Comparison of ENCODE assay signal across 18 cellular contexts in genomic region chr16:65546353-65546791, GRCh38.
DNase-seq lines count a peak whose midpoint lies in the region; ATAC-seq and TF ChIP-seq lines count a peak whose summit lies in the region.
"Had no signal": no experiment of that assay in that cellular context is flagged by ENCODE, and none has a peak within 500 bp of the region (broad histone marks: within the 10 kb centered on the region; RNA-seq: fewer than 3 reads in every experiment).

No MANE protein-coding gene starts in this region.

- intact Hi-C loops in sciatic nerve (cut with DNase I) = no loop called here

- H3K79me2 ChIP-seq in GM23338 (replicated peaks; ENCODE audit: insufficient read depth) (no peaks in the 10 kb centered on the region), SK-N-SH (ENCODE audit: insufficient read depth) (no peaks in the 10 kb centered on the region), neural cell (replicated peaks; ENCODE audit: insufficient read depth, low read length) (no peaks in the 10 kb centered on the region)

- no peak overlapping the region for H3K27ac Mint-ChIP-seq in GM23338
- H3K27ac Mint-ChIP-seq: CD4-positive, alpha-beta T cell; effector memory CD8-positive, alpha-beta T cell; progenitor cell of endocrine pancreas; T-cell had no signal

- no peak overlapping the region for H3K4me3 ChIP-seq in GM23338
- peak overlapping the region in 1 of 2 experiments; percentile 36; a peak in 3 of 4 replicates for H3K4me3 ChIP-seq in SK-N-SH (ENCODE audit: low read depth in 2 of 2, low read length in 1 of 2)
- no peak overlapping the region for H3K4me3 ChIP-seq in neural cell (ENCODE audit: low read length)
- H3K4me3 ChIP-seq: breast epithelium, K562 had no signal

- H3K4me3 Mint-ChIP-seq in GM23338 = no peak overlapping the region
- H3K4me3 Mint-ChIP-seq: CD4-positive, alpha-beta T cell; effector memory CD8-positive, alpha-beta T cell; T-cell had no signal

- H3K9ac ChIP-seq in SK-N-SH (no peak overlapping the region), neural cell (ENCODE audit: low read length) (no peak overlapping the region)

- H2AFZ ChIP-seq in GM23338 (peak overlapping the region; percentile 52; the same call in 1 of the 2 replicates), SK-N-SH (ENCODE audit: low read depth) (peak overlapping the region; percentile 74), neural cell (ENCODE audit: low read depth, low read length) (no peak overlapping the region)

- POLR2A ChIA-PET in SK-N-SH (lab: Yijun Ruan, JAX) = no interaction called here

- TF ChIP-seq CTCF in GM23338 (conservative IDR thresholded peaks at IDR 0.05; ENCODE audit: low read depth in 2 of 2) (no peak), SK-N-SH (IDR thresholded peaks at IDR 0.05) (no peak), neural cell (IDR thresholded peaks at IDR 0.05; ENCODE audit: poor library complexity, severe bottlenecking) (no peak)

- H3F3A ChIP-seq in GM23338 (replicated peaks; ENCODE audit: low read depth) (no peaks in the 10 kb centered on the region), SK-N-SH (replicated peaks; ENCODE audit: insufficient read depth) (peaks cover 8% of the 10 kb centered on the region), neural cell (ENCODE audit: insufficient read depth, low read length, poor library complexity, severe bottlenecking) (no peaks in the 10 kb centered on the region)

- peaks cover 15% of the 10 kb centered on the region; the same call in 2 of the 3 replicates for H3K36me3 Mint-ChIP-seq in GM23338 (ENCODE audit: low read depth)
- H3K36me3 Mint-ChIP-seq: T-cell had no signal

- peaks cover 17% of the 10 kb centered on the region for H3K4me1 ChIP-seq in GM23338 (ENCODE audit: insufficient read depth)
- H3K4me1 ChIP-seq in SK-N-SH (ENCODE audit: control insufficient read depth in 1 of 2, insufficient read depth in 2 of 2, low read depth in 1 of 2, low read length in 1 of 2) = peaks cover 34 to 39% of the 10 kb centered on the region in 2 experiments; a peak in 3 of 4 replicates
- H3K4me1 ChIP-seq: breast epithelium had no signal

- H3K9me3 Mint-ChIP-seq in GM23338 = peaks cover 26% of the 10 kb centered on the region

- H3K4me2 ChIP-seq in GM23338 (no peak overlapping the region), SK-N-SH (peak overlapping the region; percentile 51), neural cell (ENCODE audit: low read length) (no peak overlapping the region)

- H3K27ac ChIP-seq in GM23338 (ENCODE audit: low read depth) = no peak overlapping the region
- H3K27ac ChIP-seq in SK-N-SH (ENCODE audit: low read depth in 2 of 2, low read length in 1 of 2) = peak overlapping the region; percentile 71 to 97
- H3K27ac ChIP-seq in neural cell (ENCODE audit: low read length) = no peak overlapping the region
- H3K27ac ChIP-seq: breast epithelium had no signal

- H3K9me3 ChIP-seq in SK-N-SH (no peaks in the 10 kb centered on the region), neural cell (ENCODE audit: low read length) (no peaks in the 10 kb centered on the region)
- H3K9me3 ChIP-seq: breast epithelium had no signal

- CTCF ChIA-PET in SK-N-SH (lab: Yijun Ruan, JAX) = no interaction called here

- WGBS in SK-N-SH (ENCODE audit: low lambda C conversion rate) = 5% methylated on average over 3 of the region's 3 CpGs

- peaks cover 6% of the 10 kb centered on the region for H3K27me3 Mint-ChIP-seq in GM23338 (ENCODE audit: insufficient read depth, low read depth, poor library complexity)
- H3K27me3 Mint-ChIP-seq: CD4-positive, alpha-beta T cell; effector memory CD8-positive, alpha-beta T cell; progenitor cell of endocrine pancreas; T-cell had no signal

- H3K9me2 ChIP-seq in GM23338 (ENCODE audit: insufficient read depth) = no peaks in the 10 kb centered on the region
- H3K9me2 ChIP-seq in SK-N-SH = no peaks in the 10 kb centered on the region
- no peaks in the 10 kb centered on the region for H3K9me2 ChIP-seq in neural cell (ENCODE audit: insufficient read depth, low read length)

- H3K36me3 ChIP-seq in GM23338 (ENCODE audit: insufficient read depth) (0 out of 2 replicates have a peak, but pooled peaks cover 6% of the 10 kb centered on the region), SK-N-SH (replicated peaks in 1 of 2; ENCODE audit: control insufficient read depth in 1 of 2, insufficient read depth in 2 of 2, low read length in 1 of 2) (no peaks in the 10 kb centered on the region), neural cell (ENCODE audit: insufficient read depth, low read length) (no peaks in the 10 kb centered on the region)
- H3K36me3 ChIP-seq: breast epithelium had no signal

- ATAC-seq in GM23338 (no peak), sciatic nerve (no peak), HG03571 (IDR thresholded peaks at IDR 0.05; ENCODE audit: unreplicated experiment) (no peak)
- ATAC-seq: effector memory CD8-positive, alpha-beta T cell; K562; T-cell had no signal

- peak; percentile 35 for TF ChIP-seq RAD21 in SK-N-SH (IDR thresholded peaks at IDR 0.05; ENCODE audit: low read length)
- no peak for TF ChIP-seq RAD21 in neural cell (conservative IDR thresholded peaks at IDR 0.05)

- H3K4me1 Mint-ChIP-seq in GM23338 = peaks cover 21% of the 10 kb centered on the region
- H3K4me1 Mint-ChIP-seq: T-cell had no signal

- H3K27me3 ChIP-seq in GM23338 (ENCODE audit: insufficient read depth) (no peaks in the 10 kb centered on the region), SK-N-SH (ENCODE audit: insufficient read depth) (no peaks in the 10 kb centered on the region), neural cell (ENCODE audit: insufficient read depth, low read depth, low read length) (no peaks in the 10 kb centered on the region)
- H3K27me3 ChIP-seq: breast epithelium had no signal

- TF ChIP-seq EP300 in SK-N-SH (IDR thresholded peaks at IDR 0.05; ENCODE audit: borderline replicate concordance in 1 of 2, low read depth in 1 of 2, low read length in 1 of 2) (peak; percentile 72 to 92; a peak in 3 of 4 replicates), neural cell (conservative IDR thresholded peaks at IDR 0.05; ENCODE audit: poor library complexity, severe bottlenecking) (no peak)

- DNase-seq in GM23338 (ENCODE audit: low spot score) = no peak
- peak; percentile 58 for DNase-seq in SK-N-SH
- DNase-seq in fibroblast of the conjunctiva (ENCODE audit: low read depth) = peak; percentile 21
- DNase-seq in sciatic nerve (ENCODE audit: low spot score) = no peak
- DNase-seq in DMS 273 (lab: John Stamatoyannopoulos, UW; ENCODE audit: unreplicated experiment) = no peak
- no peak for DNase-seq in stimulated activated CD4-positive, alpha-beta T cell treated with anti-CD3 and anti-CD28 coated beads, Interleukin-4, amount 100 ng/mL, for 24 hours
- DNase-seq: activated CD4-positive, CD25-positive, alpha-beta regulatory T cell; CD4-positive, alpha-beta T cell; effector memory CD8-positive, alpha-beta T cell; kidney; NCI-H1105 treated with DMSO at 0.1 percent for 48 hours; NCI-H446 treated with DMSO at 0.1 percent for 48 hours; T-cell had no signal

- H4K20me1 ChIP-seq in GM23338 (replicated peaks; ENCODE audit: insufficient read depth) (no peaks in the 10 kb centered on the region), SK-N-SH (ENCODE audit: insufficient read depth) (no peaks in the 10 kb centered on the region), neural cell (ENCODE audit: insufficient read depth) (no peaks in the 10 kb centered on the region)

TF ChIP-seq in GM23338, 12 proteins besides CTCF, POLR2A, EP300 and RAD21 (continues in another document):
- TF ChIP-seq EZH2 (IDR thresholded peaks at IDR 0.05; ENCODE audit: low read depth, unreplicated experiment) (no peak), ZNF114 (CRISPR knock-in tag; IDR thresholded peaks at IDR 0.05) (no peak), POLR2AphosphoS5 (IDR thresholded peaks at IDR 0.05; ENCODE audit: low read depth) (no peak), CREB1 (CRISPR knock-in tag; IDR thresholded peaks at IDR 0.05; ENCODE audit: low read depth) (no peak), STAT1 (IDR thresholded peaks at IDR 0.05; ENCODE audit: unreplicated experiment) (no peak), EZH2phosphoT487 (IDR thresholded peaks at IDR 0.05; ENCODE audit: unreplicated experiment) (no peak), ZNF331 (CRISPR knock-in tag; IDR thresholded peaks at IDR 0.05; ENCODE audit: low read depth) (no peak)

TF ChIP-seq in SK-N-SH, 30 proteins besides CTCF, POLR2A, EP300 and RAD21 (continues in another document):
- 0 out of 2 replicates have a peak, but pooled peaks have one; percentile 43 for TF ChIP-seq POLR2AphosphoS5 (IDR thresholded peaks at IDR 0.05; ENCODE audit: low read depth, low read length)
- TF ChIP-seq TAF1 (IDR thresholded peaks at IDR 0.05; ENCODE audit: borderline replicate concordance, low read depth, low read length) = no peak
- peak; percentile 81; the same call in 1 of the 2 replicates for TF ChIP-seq FOXJ3 (CRISPR knock-in tag; IDR thresholded peaks at IDR 0.05)
- no peak for TF ChIP-seq NRF1 (IDR thresholded peaks at IDR 0.05; ENCODE audit: low read depth, low read length)
- no peak for TF ChIP-seq ELF1 (IDR thresholded peaks at IDR 0.05)
- peak; percentile 61; the same call in 1 of the 2 replicates for TF ChIP-seq MEF2A (IDR thresholded peaks at IDR 0.05; ENCODE audit: borderline replicate concordance, low read depth)

TF ChIP-seq in neural cell, 6 proteins besides CTCF, POLR2A, EP300 and RAD21 (continues in another document):
- TF ChIP-seq POLR2AphosphoS5 (IDR thresholded peaks at IDR 0.05) (peak; percentile 53), MXI1 (conservative IDR thresholded peaks at IDR 0.05; ENCODE audit: poor library complexity, severe bottlenecking) (no peak)
- TF ChIP-seq, protein P1, sequence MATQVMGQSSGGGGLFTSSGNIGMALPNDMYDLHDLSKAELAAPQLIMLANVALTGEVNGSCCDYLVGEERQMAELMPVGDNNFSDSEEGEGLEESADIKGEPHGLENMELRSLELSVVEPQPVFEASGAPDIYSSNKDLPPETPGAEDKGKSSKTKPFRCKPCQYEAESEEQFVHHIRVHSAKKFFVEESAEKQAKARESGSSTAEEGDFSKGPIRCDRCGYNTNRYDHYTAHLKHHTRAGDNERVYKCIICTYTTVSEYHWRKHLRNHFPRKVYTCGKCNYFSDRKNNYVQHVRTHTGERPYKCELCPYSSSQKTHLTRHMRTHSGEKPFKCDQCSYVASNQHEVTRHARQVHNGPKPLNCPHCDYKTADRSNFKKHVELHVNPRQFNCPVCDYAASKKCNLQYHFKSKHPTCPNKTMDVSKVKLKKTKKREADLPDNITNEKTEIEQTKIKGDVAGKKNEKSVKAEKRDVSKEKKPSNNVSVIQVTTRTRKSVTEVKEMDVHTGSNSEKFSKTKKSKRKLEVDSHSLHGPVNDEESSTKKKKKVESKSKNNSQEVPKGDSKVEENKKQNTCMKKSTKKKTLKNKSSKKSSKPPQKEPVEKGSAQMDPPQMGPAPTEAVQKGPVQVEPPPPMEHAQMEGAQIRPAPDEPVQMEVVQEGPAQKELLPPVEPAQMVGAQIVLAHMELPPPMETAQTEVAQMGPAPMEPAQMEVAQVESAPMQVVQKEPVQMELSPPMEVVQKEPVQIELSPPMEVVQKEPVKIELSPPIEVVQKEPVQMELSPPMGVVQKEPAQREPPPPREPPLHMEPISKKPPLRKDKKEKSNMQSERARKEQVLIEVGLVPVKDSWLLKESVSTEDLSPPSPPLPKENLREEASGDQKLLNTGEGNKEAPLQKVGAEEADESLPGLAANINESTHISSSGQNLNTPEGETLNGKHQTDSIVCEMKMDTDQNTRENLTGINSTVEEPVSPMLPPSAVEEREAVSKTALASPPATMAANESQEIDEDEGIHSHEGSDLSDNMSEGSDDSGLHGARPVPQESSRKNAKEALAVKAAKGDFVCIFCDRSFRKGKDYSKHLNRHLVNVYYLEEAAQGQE (IDR thresholded peaks at IDR 0.05; ENCODE audit: borderline replicate concordance) = peak; percentile 66

Comparison
In these comparisons a context has a peak if more than half of its experiments do, and no peak if none do; other contexts are left out.
1. DNase-seq: peak in SK-N-SH (single experiment) and fibroblast of the conjunctiva (single experiment); none in GM23338 (single experiment), sciatic nerve (single experiment), DMS 273 (single experiment) and stimulated activated CD4-positive, alpha-beta T cell treated with anti-CD3 and anti-CD28 coated beads, Interleukin-4, amount 100 ng/mL, for 24 hours (single experiment).
2. H3K27ac ChIP-seq: peak in SK-N-SH (2 of 2); none in GM23338 (single experiment) and neural cell (single experiment).